ENCODE assay signal across 8 cellular contexts in the genomic region with DNA sequence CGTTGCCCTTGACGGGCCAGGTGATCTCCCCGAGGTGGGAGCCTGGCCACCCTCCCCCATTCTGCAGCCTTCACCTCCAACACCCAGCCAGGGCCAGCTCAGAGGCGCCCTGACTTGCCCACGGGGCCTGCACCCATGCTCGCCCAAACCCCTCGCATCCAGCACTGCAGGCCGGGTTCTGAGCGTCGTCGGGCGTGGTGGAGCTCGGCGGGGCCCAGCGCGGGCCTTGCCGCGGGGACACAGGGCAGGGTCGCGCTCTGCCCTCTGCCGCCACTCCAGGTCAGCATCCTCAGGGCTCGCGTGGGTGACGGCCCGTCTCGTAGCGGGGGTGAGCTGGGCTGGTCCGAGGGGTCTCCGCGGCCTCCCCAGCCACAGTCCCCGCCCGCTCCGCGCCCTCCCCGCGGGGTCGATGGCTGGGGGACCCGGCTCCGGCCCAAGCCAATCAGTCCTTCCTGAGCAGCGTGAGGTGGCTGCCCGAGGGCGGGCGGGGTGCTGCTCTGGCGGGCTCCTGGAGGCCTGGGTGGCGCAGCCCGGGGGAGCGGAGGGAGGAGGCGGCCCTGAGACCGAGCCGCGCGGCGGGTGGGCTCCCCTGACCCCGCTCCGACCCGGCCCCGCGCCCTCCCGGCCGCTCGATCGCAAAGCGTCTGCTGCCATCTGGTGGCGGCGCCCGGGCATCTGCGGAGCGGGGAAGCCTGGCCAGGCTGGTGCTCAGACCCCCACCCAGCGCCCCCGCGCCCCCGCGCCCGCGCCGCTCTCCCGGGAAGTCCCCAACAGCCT.
DNase-seq lines count a peak whose midpoint lies in the region; ATAC-seq and TF ChIP-seq lines count a peak whose summit lies in the region.

No MANE protein-coding gene starts in this region.

- no peaks in the 10 kb centered on the region for H3K36me3 Mint-ChIP-seq in CD4-positive, alpha-beta memory T cell
- H3K36me3 Mint-ChIP-seq in nephron (ENCODE audit: low read depth) = no peaks in the 10 kb centered on the region

- no peak overlapping the region for H3K27ac ChIP-seq in CD4-positive, alpha-beta memory T cell (ENCODE audit: low read depth, low read length)
- H3K27ac ChIP-seq in esophagus (ENCODE audit: low read depth in 2 of 2, low read length in 1 of 2) = no peak overlapping the region

- 2% methylated on average over 45 to 77 of the region's 77 CpGs for WGBS in esophagus, 2 donors

- TF ChIP-seq CTCF in nephron (IDR thresholded peaks at IDR 0.05; ENCODE audit: unreplicated experiment in 3 of 3) = peak; percentile 90 to 97 (median 96)

- CTCF ChIA-PET in CD4-positive, alpha-beta memory T cell (lab: Charles Lee; ENCODE audit: partially characterized antibody) = interaction anchor here (0.6 to 8.1 kb wide), 21 partner anchors 12 to 266 kb away, joined by 3 to 145 read pairs (median 3); a partner anchor contains a TSS

- H3K36me3 ChIP-seq in CD4-positive, alpha-beta memory T cell (ENCODE audit: insufficient read depth, low read length) = no peaks in the 10 kb centered on the region
- no peaks in the 10 kb centered on the region for H3K36me3 ChIP-seq in esophagus (ENCODE audit: control insufficient read depth in 2 of 2, insufficient read depth in 2 of 2, low read length in 1 of 2)

- H3K27ac Mint-ChIP-seq in CD4-positive, alpha-beta memory T cell = no peak overlapping the region
- no peak overlapping the region for H3K27ac Mint-ChIP-seq in nephron

- POLR2A ChIA-PET in CD4-positive, alpha-beta memory T cell (lab: Charles Lee; ENCODE audit: partially characterized antibody) = interaction anchor here (0.6 to 2.3 kb wide), 5 partner anchors 28 to 158 kb away, joined by 3 to 10 read pairs (median 3); a partner anchor contains a TSS

- H3K4me1 ChIP-seq in CD4-positive, alpha-beta memory T cell (ENCODE audit: insufficient read depth, low read length) = peaks cover 10% of the 10 kb centered on the region
- H3K4me1 ChIP-seq in esophagus (ENCODE audit: control insufficient read depth in 2 of 2, insufficient read depth in 2 of 2, low read length in 1 of 2) = peaks cover 5 to 9% of the 10 kb centered on the region in 2 donors

- peaks cover 8% of the 10 kb centered on the region for H3K27me3 ChIP-seq in CD4-positive, alpha-beta memory T cell (ENCODE audit: insufficient read depth, low read length)
- H3K27me3 ChIP-seq in esophagus (ENCODE audit: control insufficient read depth in 1 of 2, insufficient read depth in 2 of 2, low read length in 2 of 2) = no peaks in the 10 kb centered on the region

- peaks cover 0 to 24% (median 6%) of the 10 kb centered on the region in 4 donors for H3K4me1 Mint-ChIP-seq in CD4-positive, alpha-beta memory T cell
- H3K4me1 Mint-ChIP-seq in nephron = peaks cover 17% of the 10 kb centered on the region

- H3K9me3 ChIP-seq in CD4-positive, alpha-beta memory T cell (ENCODE audit: control insufficient read depth in 1 of 2, low read length in 2 of 2) = no peaks in the 10 kb centered on the region
- no peaks in the 10 kb centered on the region for H3K9me3 ChIP-seq in esophagus (ENCODE audit: control insufficient read depth in 2 of 2, insufficient read depth in 1 of 2, low read depth in 1 of 2, low read length in 1 of 2)

- intact Hi-C loops in CD4-positive, alpha-beta memory T cell (cut with micrococcal nuclease) = loop anchor here (1.0 to 2.0 kb wide), 4 partner anchors 28 to 143 kb away; no protein-coding TSS in a partner anchor

- peak overlapping the region; percentile 61 to 79 (median 74) for H3K4me3 Mint-ChIP-seq in CD4-positive, alpha-beta memory T cell
- H3K4me3 Mint-ChIP-seq in nephron = peak overlapping the region; percentile 64 to 67 (median 65)

- peak overlapping the region in 1 of 2 donors; percentile 47 for H3K4me3 ChIP-seq in CD4-positive, alpha-beta memory T cell (ENCODE audit: low read length in 2 of 2)
- H3K4me3 ChIP-seq in esophagus (ENCODE audit: low read depth in 1 of 2, low read length in 2 of 2) = peak overlapping the region; percentile 14 to 25

- peaks cover 3 to 22% of the 10 kb centered on the region in 2 donors for H3K27me3 Mint-ChIP-seq in CD4-positive, alpha-beta memory T cell
- H3K27me3 Mint-ChIP-seq in nephron (ENCODE audit: low read depth) = peaks cover 19% of the 10 kb centered on the region

- peak; percentile 50 for ATAC-seq in GM21825 (IDR thresholded peaks at IDR 0.05; ENCODE audit: unreplicated experiment)

- peaks cover 0 to 3% (median 0%) of the 10 kb centered on the region in 8 donors for H3K9me3 Mint-ChIP-seq in CD4-positive, alpha-beta memory T cell
- H3K9me3 Mint-ChIP-seq in nephron = no peaks in the 10 kb centered on the region

- DNase-seq in CD4-positive, alpha-beta memory T cell = peak in 4 of 5 donors; percentile 61 to 65 (median 61)
- peak; percentile 77 for DNase-seq in NCI-H345 (lab: John Stamatoyannopoulos, UW)
- peak; percentile 74 for DNase-seq in activated CD8-positive, alpha-beta memory T cell treated with anti-CD3 and anti-CD28 coated beads, Interleukin-2, amount 50 U/mL, for 4 hours
- peak; percentile 53 for DNase-seq in stimulated activated naive CD4-positive, alpha-beta T cell treated with Interleukin-2 at 50 U/mL for 16 hours (lab: John Stamatoyannopoulos, UW)
- DNase-seq in cerebellar nuclear complex (lab: John Stamatoyannopoulos, UW) = no peak

Comparison
In these comparisons a context has a peak if more than half of its experiments do, and no peak if none do; other contexts are left out.
1. DNase-seq: peak in CD4-positive, alpha-beta memory T cell (4 of 5), NCI-H345 (single experiment), activated CD8-positive, alpha-beta memory T cell treated with anti-CD3 and anti-CD28 coated beads, Interleukin-2, amount 50 U/mL, for 4 hours (single experiment) and stimulated activated naive CD4-positive, alpha-beta T cell treated with Interleukin-2 at 50 U/mL for 16 hours (single experiment); none in cerebellar nuclear complex (0 of 2).